Comparison of ENCODE assay signal across 15 cellular contexts in genomic region chr11:84922836-84923235, GRCh38.
DNase-seq lines count a peak whose midpoint lies in the region; ATAC-seq and TF ChIP-seq lines count a peak whose summit lies in the region.
"Had no signal": no experiment of that assay in that cellular context is flagged by ENCODE, and none has a peak within 500 bp of the region (broad histone marks: within the 10 kb centered on the region; RNA-seq: fewer than 3 reads in every experiment).

No MANE protein-coding gene starts in this region.

- H3K27ac Mint-ChIP-seq in GM23338 (peak overlapping the region; percentile 65), brain (peak overlapping the region; percentile 65 to 94 (median 77))
- H3K27ac Mint-ChIP-seq in activated T-cell treated with anti-CD3 and anti-CD28 coated beads, Interleukin-2, amount 50 U/mL, for 24 hours = no peak overlapping the region

- H3K4me1 Mint-ChIP-seq in GM23338 (peaks cover 54% of the 10 kb centered on the region), brain (peaks cover 41% of the 10 kb centered on the region)
- no peaks in the 10 kb centered on the region for H3K4me1 Mint-ChIP-seq in activated T-cell treated with anti-CD3 and anti-CD28 coated beads, Interleukin-2, amount 50 U/mL, for 24 hours (ENCODE audit: low read depth)

- peak overlapping the region; percentile 8 for H3K9ac ChIP-seq in iPS-18a (ENCODE audit: low read length)
- H3K9ac ChIP-seq: BLaER1 treated with 17β-estradiol and CSF1 and Interleukin-3, amounts not matched to agents 10 nM and 100 nM had no signal

- H3K79me2 ChIP-seq in GM23338 (replicated peaks; ENCODE audit: insufficient read depth) = no peaks in the 10 kb centered on the region

- TF ChIP-seq CTCF in GM23338 (conservative IDR thresholded peaks at IDR 0.05; ENCODE audit: low read depth in 2 of 2) (no peak), brain (conservative IDR thresholded peaks at IDR 0.05) (no peak), retinal pigment epithelial cell (conservative IDR thresholded peaks at IDR 0.05; ENCODE audit: low read depth, low read length) (no peak), GM13976 (IDR thresholded peaks at IDR 0.05; ENCODE audit: borderline replicate concordance, control extremely low read depth, extremely low read depth, insufficient read depth, missing control alignments) (no peak)

- H3K36me3 Mint-ChIP-seq in GM23338 (ENCODE audit: low read depth) (no peaks in the 10 kb centered on the region), brain (no peaks in the 10 kb centered on the region)
- no peaks in the 10 kb centered on the region for H3K36me3 Mint-ChIP-seq in activated T-cell treated with anti-CD3 and anti-CD28 coated beads, Interleukin-2, amount 50 U/mL, for 24 hours (ENCODE audit: low read depth)

- H2AFZ ChIP-seq in GM23338 = peak overlapping the region; percentile 15; the same call in 1 of the 2 replicates

- H3K4me2 ChIP-seq in GM23338 = peak overlapping the region; percentile 58
- H3K4me2 ChIP-seq: BLaER1 treated with 17β-estradiol and CSF1 and Interleukin-3, amounts not matched to agents 10 nM and 100 nM had no signal

- H3K4me3 Mint-ChIP-seq in GM23338 = peak overlapping the region; percentile 61
- peak overlapping the region; percentile 83 to 86 (median 84) for H3K4me3 Mint-ChIP-seq in brain
- no peak overlapping the region for H3K4me3 Mint-ChIP-seq in activated T-cell treated with anti-CD3 and anti-CD28 coated beads, Interleukin-2, amount 50 U/mL, for 24 hours

- H4K20me1 ChIP-seq in GM23338 (replicated peaks; ENCODE audit: insufficient read depth) = no peaks in the 10 kb centered on the region
- H4K20me1 ChIP-seq: BLaER1 treated with 17β-estradiol and CSF1 and Interleukin-3, amounts not matched to agents 10 nM and 100 nM had no signal

- H3K9me3 ChIP-seq in iPS-18a (ENCODE audit: control insufficient read depth, low read depth, low read length) = no peaks in the 10 kb centered on the region
- H3K9me3 ChIP-seq: BLaER1 treated with 17β-estradiol and CSF1 and Interleukin-3, amounts not matched to agents 10 nM and 100 nM; esophagus squamous epithelium; testis had no signal

- H3K9me2 ChIP-seq in GM23338 (ENCODE audit: insufficient read depth) = no peaks in the 10 kb centered on the region

- no peaks in the 10 kb centered on the region for H3K27me3 ChIP-seq in GM23338 (ENCODE audit: insufficient read depth)
- H3K27me3 ChIP-seq in iPS-18a (ENCODE audit: control insufficient read depth, insufficient read depth, low read length) = peaks cover 8% of the 10 kb centered on the region
- H3K27me3 ChIP-seq: BLaER1 treated with 17β-estradiol and CSF1 and Interleukin-3, amounts not matched to agents 10 nM and 100 nM; esophagus squamous epithelium; testis had no signal

- H3K36me3 ChIP-seq in GM23338 (ENCODE audit: insufficient read depth) = no peaks in the 10 kb centered on the region
- no peaks in the 10 kb centered on the region for H3K36me3 ChIP-seq in iPS-18a (ENCODE audit: control insufficient read depth, low read depth, low read length)
- H3K36me3 ChIP-seq: BLaER1 treated with 17β-estradiol and CSF1 and Interleukin-3, amounts not matched to agents 10 nM and 100 nM; esophagus squamous epithelium had no signal

- in situ Hi-C loops in GM13976 (cut with MboI; ENCODE audit: low sequenced_read_pairs, unreplicated experiment) = no loop called here

- H3K9me3 Mint-ChIP-seq in GM23338 (no peaks in the 10 kb centered on the region), brain (peaks cover 0 to 5% (median 2%) of the 10 kb centered on the region in 5 experiments)
- peaks cover 25% of the 10 kb centered on the region for H3K9me3 Mint-ChIP-seq in activated T-cell treated with anti-CD3 and anti-CD28 coated beads, Interleukin-2, amount 50 U/mL, for 24 hours

- H3F3A ChIP-seq in GM23338 (replicated peaks; ENCODE audit: low read depth) = no peaks in the 10 kb centered on the region

- DNase-seq in GM23338 (ENCODE audit: low spot score) (no peak), retinal pigment epithelial cell (ENCODE audit: low read depth) (no peak), iPS-NIHi7 (ENCODE audit: extremely low spot score) (no peak), GM13976 (ENCODE audit: low spot score) (no peak)
- no peak for DNase-seq in activated T-cell treated with anti-CD3 and anti-CD28 coated beads, Interleukin-2, amount 50 U/mL, for 24 hours
- DNase-seq: activated CD8-positive, alpha-beta memory T cell treated with anti-CD3 and anti-CD28 coated beads, Interleukin-2, amount 50 U/mL, for 48 hours; esophagus squamous epithelium; kidney glomerular epithelial cell; NCI-H2029; testis had no signal

- peaks cover 45% of the 10 kb centered on the region for H3K4me1 ChIP-seq in GM23338 (ENCODE audit: insufficient read depth)
- H3K4me1 ChIP-seq in iPS-18a (ENCODE audit: control insufficient read depth, low read depth, low read length) = peaks cover 43% of the 10 kb centered on the region
- H3K4me1 ChIP-seq: BLaER1 treated with 17β-estradiol and CSF1 and Interleukin-3, amounts not matched to agents 10 nM and 100 nM had no signal

- no peaks in the 10 kb centered on the region for H3K27me3 Mint-ChIP-seq in GM23338 (ENCODE audit: insufficient read depth, low read depth, poor library complexity)
- H3K27me3 Mint-ChIP-seq in brain = peaks cover 3% of the 10 kb centered on the region
- H3K27me3 Mint-ChIP-seq in activated T-cell treated with anti-CD3 and anti-CD28 coated beads, Interleukin-2, amount 50 U/mL, for 24 hours = no peaks in the 10 kb centered on the region

- ATAC-seq in GM23338 (peak; percentile 71), HG03460 (IDR thresholded peaks at IDR 0.05; ENCODE audit: unreplicated experiment) (no peak)
- ATAC-seq: HepG2 had no signal

- H3K4me3 ChIP-seq in GM23338 = peak overlapping the region; percentile 14; the same call in 1 of the 2 replicates
- peak overlapping the region; percentile 38 for H3K4me3 ChIP-seq in iPS-18a (ENCODE audit: low read length)
- peak overlapping the region; percentile 44 for H3K4me3 ChIP-seq in retinal pigment epithelial cell (ENCODE audit: low read length)
- H3K4me3 ChIP-seq: BLaER1 treated with 17β-estradiol and CSF1 and Interleukin-3, amounts not matched to agents 10 nM and 100 nM; testis had no signal

- no peak overlapping the region for H3K27ac ChIP-seq in GM23338 (ENCODE audit: low read depth)
- no peak overlapping the region for H3K27ac ChIP-seq in iPS-18a (ENCODE audit: low read length)
- H3K27ac ChIP-seq: BLaER1 treated with 17β-estradiol and CSF1 and Interleukin-3, amounts not matched to agents 10 nM and 100 nM; esophagus squamous epithelium; testis had no signal

TF ChIP-seq in GM23338, 12 proteins besides CTCF, POLR2A, EP300 and RAD21 (continues in another document):
- no peak for TF ChIP-seq REST (IDR thresholded peaks at IDR 0.05; ENCODE audit: unreplicated experiment)
- no peak for TF ChIP-seq JUNB (IDR thresholded peaks at IDR 0.05; ENCODE audit: unreplicated experiment)
